ENCODE assay signal across 12 cellular contexts in genomic region chr19:1093330-1093729, GRCh38. TPM values are rescaled to one million over a fixed set of nuclear protein-coding genes. Genes with fewer than 3 reads are reported as not detected.
DNase-seq lines count a peak whose midpoint lies in the region; ATAC-seq and TF ChIP-seq lines count a peak whose summit lies in the region.
"Had no signal": no experiment of that assay in that cellular context is flagged by ENCODE, and none has a peak within 500 bp of the region (broad histone marks: within the 10 kb centered on the region; RNA-seq: fewer than 3 reads in every experiment).

No MANE protein-coding gene starts in this region.

- peak overlapping the region in 1 of 5 donors; percentile 95 for H3K9ac ChIP-seq in subcutaneous abdominal adipose tissue (ENCODE audit: low read length in 5 of 5)

- no peaks in the 10 kb centered on the region for H3K9me3 Mint-ChIP-seq in activated naive CD4-positive, alpha-beta T cell treated with anti-CD3 and anti-CD28 coated beads for 36 hours

- H3K27ac ChIP-seq in RWPE2 (ENCODE audit: poor library complexity, severe bottlenecking) (no peak overlapping the region), subcutaneous abdominal adipose tissue (ENCODE audit: low read depth, low read length) (peak overlapping the region; percentile 72), lower lobe of right lung (no peak overlapping the region)
- H3K27ac ChIP-seq: pancreas, uterus had no signal

- CTCF ChIA-PET in activated naive CD4-positive, alpha-beta T cell treated with anti-CD3 and anti-CD28 coated beads for 36 hours (lab: Charles Lee), result interaction anchor here (1.2 to 1.5 kb wide), 2 partner anchors 63 to 124 kb away, joined by 3 to 5 read pairs; no protein-coding TSS in a partner anchor

- H3K9me3 ChIP-seq in RWPE2 (ENCODE audit: severe bottlenecking) (no peaks in the 10 kb centered on the region), subcutaneous abdominal adipose tissue (ENCODE audit: control insufficient read depth in 5 of 5, low read length in 5 of 5) (no peaks in the 10 kb centered on the region), lower lobe of right lung (no peaks in the 10 kb centered on the region)
- H3K9me3 ChIP-seq: pancreas, uterus had no signal

- no peaks in the 10 kb centered on the region for H3K27me3 Mint-ChIP-seq in activated naive CD4-positive, alpha-beta T cell treated with anti-CD3 and anti-CD28 coated beads for 36 hours (ENCODE audit: low read depth)

- no peak for DNase-seq in activated naive CD4-positive, alpha-beta T cell treated with anti-CD3 and anti-CD28 coated beads for 36 hours
- no peak for DNase-seq in activated naive CD4-positive, alpha-beta T cell treated with Interleukin-2 at 50 U/mL for 16 hours
- DNase-seq in RWPE2 (ENCODE audit: low spot score) (peak; percentile 42), fibroblast of pulmonary artery (ENCODE audit: low read depth) (no peak), lower lobe of right lung (no peak), SKM-1 treated with dmso at 0.1 percent for 144 hours (lab: John Stamatoyannopoulos, UW; ENCODE audit: unreplicated experiment) (no peak), EL (no peak)
- DNase-seq: NCI-H345, T-helper 9 cell, uterus had no signal

- no peak overlapping the region for H3K4me3 ChIP-seq in RWPE2 (ENCODE audit: severe bottlenecking)
- peak overlapping the region; percentile 90 for H3K4me3 ChIP-seq in fibroblast of pulmonary artery (replicated peaks; ENCODE audit: low read depth, low read length)
- H3K4me3 ChIP-seq in subcutaneous abdominal adipose tissue (ENCODE audit: low read depth in 1 of 5, low read length in 5 of 5), result peak overlapping the region in 3 of 5 donors; percentile 85 to 94 (median 85)
- no peak overlapping the region for H3K4me3 ChIP-seq in lower lobe of right lung

- no peak for ATAC-seq in RWPE2 (ENCODE audit: low read depth)
- ATAC-seq in lower lobe of right lung, result no peak
- ATAC-seq: pancreas had no signal

- TF ChIP-seq CTCF in RWPE2 (IDR thresholded peaks at IDR 0.05; ENCODE audit: poor library complexity, severe bottlenecking) (no peak), fibroblast of pulmonary artery (IDR thresholded peaks at IDR 0.05; ENCODE audit: low read length, missing control alignments) (no peak), lower lobe of right lung (IDR thresholded peaks at IDR 0.05) (no peak)

- H3K4me1 ChIP-seq in RWPE2 (ENCODE audit: insufficient read depth, poor library complexity, severe bottlenecking) (no peaks in the 10 kb centered on the region), subcutaneous abdominal adipose tissue (ENCODE audit: control insufficient read depth in 5 of 5, insufficient read depth in 5 of 5, low read length in 5 of 5) (peaks cover 6 to 63% (median 46%) of the 10 kb centered on the region in 5 donors), lower lobe of right lung (peaks cover 44% of the 10 kb centered on the region)

- H3K36me3 Mint-ChIP-seq in activated naive CD4-positive, alpha-beta T cell treated with anti-CD3 and anti-CD28 coated beads for 36 hours (ENCODE audit: low read depth), result peaks cover 19% of the 10 kb centered on the region

- intact Hi-C loops in activated naive CD4-positive, alpha-beta T cell treated with anti-CD3 and anti-CD28 coated beads for 36 hours (cut with micrococcal nuclease), result no loop called here
- intact Hi-C loops in lower lobe of right lung (cut with DNase I), result no loop called here

- peaks cover 59% of the 10 kb centered on the region for H3K4me1 Mint-ChIP-seq in activated naive CD4-positive, alpha-beta T cell treated with anti-CD3 and anti-CD28 coated beads for 36 hours (ENCODE audit: low read depth)

- H3K4me3 Mint-ChIP-seq in activated naive CD4-positive, alpha-beta T cell treated with anti-CD3 and anti-CD28 coated beads for 36 hours, result peak overlapping the region; percentile 92

- peaks cover 37% of the 10 kb centered on the region for H3K36me3 ChIP-seq in RWPE2 (ENCODE audit: low read depth)
- peaks cover 0 to 44% (median 39%) of the 10 kb centered on the region in 5 donors for H3K36me3 ChIP-seq in subcutaneous abdominal adipose tissue (ENCODE audit: control insufficient read depth in 5 of 5, insufficient read depth in 5 of 5, low read length in 5 of 5)
- peaks cover 56% of the 10 kb centered on the region for H3K36me3 ChIP-seq in lower lobe of right lung
- H3K36me3 ChIP-seq: uterus had no signal

- H3K27me3 ChIP-seq in RWPE2 (ENCODE audit: insufficient read depth, poor library complexity, severe bottlenecking), result no peaks in the 10 kb centered on the region
- H3K27me3 ChIP-seq in subcutaneous abdominal adipose tissue (ENCODE audit: control insufficient read depth in 5 of 5, insufficient read depth in 4 of 5, low read length in 5 of 5), result no peaks in the 10 kb centered on the region
- no peaks in the 10 kb centered on the region for H3K27me3 ChIP-seq in lower lobe of right lung (ENCODE audit: low read depth)
- H3K27me3 ChIP-seq: pancreas, uterus had no signal

- H3K27ac Mint-ChIP-seq in activated naive CD4-positive, alpha-beta T cell treated with anti-CD3 and anti-CD28 coated beads for 36 hours, result no peak overlapping the region

RNA-seq across cellular contexts. Expression of gene POLR2E, which starts 1.8 kb away (rescaled TPM):
- 100 to 1,000 TPM; 238 to 258 TPM for total RNA-seq in activated naive CD4-positive, alpha-beta T cell treated with anti-CD3 and anti-CD28 coated beads for 36 hours
- total RNA-seq in lower lobe of right lung, result 158 TPM

RNA-seq across cellular contexts. Expression of gene GPX4, which starts 10.5 kb away (rescaled TPM):
- total RNA-seq in activated naive CD4-positive, alpha-beta T cell treated with anti-CD3 and anti-CD28 coated beads for 36 hours, result 100 to 1,000 TPM; 244 to 253 TPM
- 378 TPM for total RNA-seq in lower lobe of right lung

RNA-seq across cellular contexts. Expression of gene ARHGAP45, which starts 26.4 kb away (rescaled TPM):
- total RNA-seq in activated naive CD4-positive, alpha-beta T cell treated with anti-CD3 and anti-CD28 coated beads for 36 hours, result 100 to 1,000 TPM; 123 to 136 TPM
- 83.5 TPM for total RNA-seq in lower lobe of right lung

RNA-seq across cellular contexts. Expression of gene ABCA7, which starts 53.4 kb away (rescaled TPM):
- 10 to 100 TPM; 24.4 to 30.1 TPM for total RNA-seq in activated naive CD4-positive, alpha-beta T cell treated with anti-CD3 and anti-CD28 coated beads for 36 hours
- 53.3 TPM for total RNA-seq in lower lobe of right lung

Comparison
In these comparisons a context has a peak if more than half of its experiments do, and no peak if none do; other contexts are left out.
1. H3K4me3 ChIP-seq: peak in fibroblast of pulmonary artery (single experiment) and subcutaneous abdominal adipose tissue (3 of 5); none in RWPE2 (single experiment) and lower lobe of right lung (single experiment).